Comparison of ENCODE assay signal across 34 cellular contexts in genomic region chr4:128608006-128608405, GRCh38.
"Had no signal": no experiment of that assay in that cellular context is flagged by ENCODE, and none has a peak within 500 bp of the region (broad histone marks: within the 10 kb centered on the region; RNA-seq: fewer than 3 reads in every experiment).

No MANE protein-coding gene starts in this region.

- H3K4me1 ChIP-seq: ascending aorta, Peyer's patch had no signal

- H3K27me3 ChIP-seq: ascending aorta, Peyer's patch, SJSA1 had no signal

- H3K9me3 ChIP-seq: ascending aorta, Peyer's patch, SJSA1, SK-N-SH had no signal

- H3K27me3 Mint-ChIP-seq: activated CD4-positive, alpha-beta memory T cell treated with anti-CD3 and anti-CD28 coated beads, Interleukin-2, amount 10 ng/mL, durations not matched to agents 7 days and 5 days had no signal

- ATAC-seq: activated CD4-positive, alpha-beta T cell treated with anti-CD3 and anti-CD28 coated beads for 36 hours; activated CD4-positive, CD25-positive, alpha-beta regulatory T cell treated with anti-CD3 and anti-CD28 coated beads, Interleukin-2, amount 50 U/mL, for 24 hours; activated CD8-positive, alpha-beta memory T cell treated with anti-CD3 and anti-CD28 coated beads, Interleukin-2, amount 10 ng/mL, durations not matched to agents 7 days and 5 days; PC-3; WTC11 had no signal

- H3K9me3 Mint-ChIP-seq: activated CD4-positive, alpha-beta memory T cell treated with anti-CD3 and anti-CD28 coated beads, Interleukin-2, amount 10 ng/mL, durations not matched to agents 7 days and 5 days; activated CD4-positive, alpha-beta T cell treated with anti-CD3 and anti-CD28 coated beads, Interleukin-2, amount 10 ng/mL, durations not matched to agents 7 days and 5 days; activated naive CD8-positive, alpha-beta T cell treated with anti-CD3 and anti-CD28 coated beads for 36 hours; central memory CD8-positive, alpha-beta T cell; T-helper 1 cell treated with Interleukin-12 subunit alpha and Interleukin-12 subunit beta and Interleukin-4 antibody, amounts not matched to agents 30 μg/mL and 1 μg/mL, for 36 hours; T-helper 2 cell treated with Interferon-gamma antibody and Interleukin-4, amounts not matched to agents 5 μg/mL and 100 μg/mL, for 36 hours had no signal

- DNase-seq: activated CD4-positive, alpha-beta memory T cell treated with anti-CD3 and anti-CD28 coated beads, Interleukin-2, amount 10 ng/mL, durations not matched to agents 7 days and 5 days; activated CD4-positive, alpha-beta T cell treated with anti-CD3 and anti-CD28 coated beads for 36 hours; activated CD4-positive, alpha-beta T cell treated with anti-CD3 and anti-CD28 coated beads, Interleukin-2, amount 10 ng/mL, durations not matched to agents 7 days and 5 days; activated CD8-positive, alpha-beta memory T cell treated with anti-CD3 and anti-CD28 coated beads for 24 hours; activated CD8-positive, alpha-beta memory T cell treated with anti-CD3 and anti-CD28 coated beads, Interleukin-2, amount 10 ng/mL, durations not matched to agents 7 days and 5 days; activated CD8-positive, alpha-beta memory T cell treated with anti-CD3 and anti-CD28 coated beads, Interleukin-2, amount 50 U/mL, for 48 hours; activated effector memory CD4-positive, alpha-beta T cell treated with Interleukin-2 at 50 U/mL for 16 hours; activated naive CD4-positive, alpha-beta T cell treated with anti-CD3 and anti-CD28 coated beads, Interleukin-2, amount 50 U/mL, for 16 hours; activated naive CD8-positive, alpha-beta T cell treated with anti-CD3 and anti-CD28 coated beads for 36 hours; activated T-cell treated with anti-CD3 and anti-CD28 coated beads, Interleukin-2, amount 50 U/mL, for 48 hours; amygdala; Karpas-422; NCI-H1105; NCI-H1417 treated with DMSO at 0.1 percent for 48 hours; NCI-H187 treated with DMSO at 0.1 percent for 48 hours; NCI-H2081; NCI-H2171 treated with DMSO at 0.1 percent for 48 hours; NCI-H2227 treated with DMSO at 0.1 percent for 48 hours; NCI-H446; NCI-H510A treated with DMSO at 0.1 percent for 48 hours; NCI-H526 treated with DMSO at 0.1 percent for 48 hours; PC-3; Peyer's patch; RPMI8226; SHP77 treated with DMSO at 0.1 percent for 48 hours; SK-N-SH had no signal

- H3K4me2 ChIP-seq: SK-N-SH had no signal

- H3K4me1 Mint-ChIP-seq: activated CD4-positive, alpha-beta memory T cell treated with anti-CD3 and anti-CD28 coated beads, Interleukin-2, amount 10 ng/mL, durations not matched to agents 7 days and 5 days; activated CD4-positive, alpha-beta T cell treated with anti-CD3 and anti-CD28 coated beads for 36 hours; activated CD4-positive, alpha-beta T cell treated with anti-CD3 and anti-CD28 coated beads, Interleukin-2, amount 10 ng/mL, durations not matched to agents 7 days and 5 days; activated naive CD8-positive, alpha-beta T cell treated with anti-CD3 and anti-CD28 coated beads for 36 hours; central memory CD8-positive, alpha-beta T cell had no signal

- H3K9ac ChIP-seq: SK-N-SH had no signal

- H3K27ac Mint-ChIP-seq: activated CD4-positive, alpha-beta memory T cell treated with anti-CD3 and anti-CD28 coated beads, Interleukin-2, amount 10 ng/mL, durations not matched to agents 7 days and 5 days; activated CD4-positive, alpha-beta T cell treated with anti-CD3 and anti-CD28 coated beads for 36 hours; activated CD4-positive, alpha-beta T cell treated with anti-CD3 and anti-CD28 coated beads, Interleukin-2, amount 10 ng/mL, durations not matched to agents 7 days and 5 days; activated CD8-positive, alpha-beta memory T cell treated with anti-CD3 and anti-CD28 coated beads, Interleukin-2, amount 10 ng/mL, durations not matched to agents 7 days and 5 days; activated naive CD8-positive, alpha-beta T cell treated with anti-CD3 and anti-CD28 coated beads for 36 hours; T-helper 1 cell treated with Interleukin-12 subunit alpha and Interleukin-12 subunit beta and Interleukin-4 antibody, amounts not matched to agents 30 μg/mL and 1 μg/mL, for 36 hours; T-helper 2 cell treated with Interferon-gamma antibody and Interleukin-4, amounts not matched to agents 5 μg/mL and 100 μg/mL, for 36 hours; WTC11 had no signal

- H3K36me3 ChIP-seq: ascending aorta, cardiac muscle cell, Peyer's patch, SJSA1 had no signal

- H3K36me3 Mint-ChIP-seq: activated CD8-positive, alpha-beta memory T cell treated with anti-CD3 and anti-CD28 coated beads, Interleukin-2, amount 10 ng/mL, durations not matched to agents 7 days and 5 days; activated naive CD8-positive, alpha-beta T cell treated with anti-CD3 and anti-CD28 coated beads for 36 hours; WTC11 had no signal

- H3K4me3 ChIP-seq: ascending aorta, cardiac muscle cell, Peyer's patch, SJSA1 had no signal

- H3K4me3 Mint-ChIP-seq: activated CD4-positive, alpha-beta memory T cell treated with anti-CD3 and anti-CD28 coated beads, Interleukin-2, amount 10 ng/mL, durations not matched to agents 7 days and 5 days; activated CD4-positive, alpha-beta T cell treated with anti-CD3 and anti-CD28 coated beads for 36 hours; activated CD4-positive, alpha-beta T cell treated with anti-CD3 and anti-CD28 coated beads, Interleukin-2, amount 10 ng/mL, durations not matched to agents 7 days and 5 days; activated CD8-positive, alpha-beta memory T cell treated with anti-CD3 and anti-CD28 coated beads, Interleukin-2, amount 10 ng/mL, durations not matched to agents 7 days and 5 days; activated naive CD8-positive, alpha-beta T cell treated with anti-CD3 and anti-CD28 coated beads for 36 hours; central memory CD8-positive, alpha-beta T cell; T-helper 1 cell treated with Interleukin-12 subunit alpha and Interleukin-12 subunit beta and Interleukin-4 antibody, amounts not matched to agents 30 μg/mL and 1 μg/mL, for 36 hours; T-helper 2 cell treated with Interferon-gamma antibody and Interleukin-4, amounts not matched to agents 5 μg/mL and 100 μg/mL, for 36 hours; WTC11 had no signal

- H3K27ac ChIP-seq: ascending aorta, cardiac muscle cell, Peyer's patch, SJSA1 had no signal
